Comparison of ENCODE assay signal across 26 cellular contexts in the genomic region with DNA sequence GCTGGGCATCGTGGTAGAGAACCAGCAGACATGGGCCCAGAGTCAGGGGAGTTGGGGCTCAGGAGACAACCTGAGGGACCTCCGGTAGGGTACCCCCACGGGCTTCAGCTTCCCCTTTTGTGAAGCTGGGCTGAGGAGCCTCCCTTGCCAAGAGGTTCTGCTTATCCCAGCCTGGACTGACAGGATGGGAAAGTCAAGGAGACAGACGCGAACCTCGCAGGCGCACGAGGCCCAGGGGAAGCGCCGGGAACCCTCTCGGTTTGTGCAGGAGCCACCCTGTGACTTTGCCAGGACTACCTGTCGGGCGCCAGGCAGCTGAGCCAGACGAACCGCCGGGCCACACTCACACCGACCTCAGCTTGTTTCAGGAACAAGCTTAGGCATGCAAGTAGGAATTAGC.
"Had no signal": no experiment of that assay in that cellular context is flagged by ENCODE, and none has a peak within 500 bp of the region (broad histone marks: within the 10 kb centered on the region; RNA-seq: fewer than 3 reads in every experiment).

No MANE protein-coding gene starts in this region.

- H3K27me3 Mint-ChIP-seq: activated CD4-positive, alpha-beta memory T cell treated with anti-CD3 and anti-CD28 coated beads, Interleukin-2, amount 10 ng/mL, durations not matched to agents 7 days and 5 days; activated naive CD8-positive, alpha-beta T cell treated with anti-CD3 and anti-CD28 coated beads, Interleukin-2, amount 50 U/mL, for 24 hours had no signal

- H3K36me3 ChIP-seq: esophagus squamous epithelium, gastroesophageal sphincter, spleen had no signal

- H3K27ac Mint-ChIP-seq: activated B cell treated with CpG ODN at 0.5 μM for 24 hours; activated CD4-positive, alpha-beta memory T cell treated with anti-CD3 and anti-CD28 coated beads, Interleukin-2, amount 10 ng/mL, durations not matched to agents 7 days and 5 days; activated naive CD8-positive, alpha-beta T cell treated with anti-CD3 and anti-CD28 coated beads, Interleukin-2, amount 50 U/mL, for 24 hours; activated T-cell treated with anti-CD3 and anti-CD28 coated beads, Interleukin-2, amount 50 U/mL, for 72 hours; progenitor cell of endocrine pancreas; T-helper 17 cell had no signal

- H3K4me3 Mint-ChIP-seq: activated B cell treated with CpG ODN at 0.5 μM for 24 hours; activated CD4-positive, alpha-beta memory T cell treated with anti-CD3 and anti-CD28 coated beads, Interleukin-2, amount 10 ng/mL, durations not matched to agents 7 days and 5 days; activated naive CD8-positive, alpha-beta T cell treated with anti-CD3 and anti-CD28 coated beads, Interleukin-2, amount 50 U/mL, for 24 hours; activated T-cell treated with anti-CD3 and anti-CD28 coated beads, Interleukin-2, amount 50 U/mL, for 72 hours; brain; neural crest cell; T-helper 17 cell had no signal

- H3K9me3 ChIP-seq: esophagus squamous epithelium, gastroesophageal sphincter, mucosa of descending colon, spleen had no signal

- H3K27ac ChIP-seq: dorsolateral prefrontal cortex, esophagus squamous epithelium, gastroesophageal sphincter, spleen had no signal

- ATAC-seq: activated naive CD8-positive, alpha-beta T cell treated with anti-CD3 and anti-CD28 coated beads, Interleukin-2, amount 50 U/mL, for 24 hours; activated T-cell treated with anti-CD3 and anti-CD28 coated beads, Interleukin-2, amount 50 U/mL, for 72 hours; gastroesophageal sphincter; left colon; mucosa of descending colon; T-helper 17 cell had no signal

- DNase-seq: activated B cell treated with CpG ODN at 0.5 μM for 24 hours; activated CD4-positive, alpha-beta memory T cell treated with anti-CD3 and anti-CD28 coated beads, Interleukin-2, amount 10 ng/mL, durations not matched to agents 7 days and 5 days; activated CD4-positive, alpha-beta T cell treated with anti-CD3 and anti-CD28 coated beads for 48 hours; activated gamma-delta T cell; activated naive CD4-positive, alpha-beta T cell treated with anti-CD3 and anti-CD28 coated beads, Interleukin-2, amount 50 U/mL, for 16 hours; activated naive CD8-positive, alpha-beta T cell treated with anti-CD3 and anti-CD28 coated beads, Interleukin-2, amount 50 U/mL, for 24 hours; activated T-cell treated with anti-CD3 and anti-CD28 coated beads, Interleukin-2, amount 50 U/mL, for 72 hours; anterior cingulate cortex; caudate nucleus; esophagus squamous epithelium; hypothalamus; mesenchymal stem cell; mucosa of descending colon; retina; spleen; stimulated activated CD4-positive, alpha-beta T cell treated with anti-CD3 and anti-CD28 coated beads, Interleukin-4, amount 100 ng/mL, for 1 hour; stimulated activated naive CD4-positive, alpha-beta T cell; SW 1271; T-helper 17 cell had no signal

- H3K4me3 ChIP-seq: dorsolateral prefrontal cortex, esophagus squamous epithelium, gastroesophageal sphincter, mucosa of descending colon, spleen had no signal

- H3K4me1 Mint-ChIP-seq: activated B cell treated with CpG ODN at 0.5 μM for 24 hours; activated CD4-positive, alpha-beta memory T cell treated with anti-CD3 and anti-CD28 coated beads, Interleukin-2, amount 10 ng/mL, durations not matched to agents 7 days and 5 days; activated naive CD8-positive, alpha-beta T cell treated with anti-CD3 and anti-CD28 coated beads, Interleukin-2, amount 50 U/mL, for 24 hours had no signal

- H3K4me1 ChIP-seq: esophagus squamous epithelium, gastroesophageal sphincter, spleen had no signal

- H3K9me3 Mint-ChIP-seq: activated B cell treated with CpG ODN at 0.5 μM for 24 hours; activated CD4-positive, alpha-beta memory T cell treated with anti-CD3 and anti-CD28 coated beads, Interleukin-2, amount 10 ng/mL, durations not matched to agents 7 days and 5 days; activated naive CD8-positive, alpha-beta T cell treated with anti-CD3 and anti-CD28 coated beads, Interleukin-2, amount 50 U/mL, for 24 hours; activated T-cell treated with anti-CD3 and anti-CD28 coated beads, Interleukin-2, amount 50 U/mL, for 72 hours had no signal

- FAIRE-seq: islet of Langerhans had no signal

- H3K36me3 Mint-ChIP-seq: brain had no signal
